ENCODE assay signal across 16 cellular contexts in genomic region chr6:30258204-30258603, GRCh38. TPM values are rescaled to one million over a fixed set of nuclear protein-coding genes. Genes with fewer than 3 reads are reported as not detected.
DNase-seq lines count a peak whose midpoint lies in the region; ATAC-seq, FAIRE-seq and TF ChIP-seq lines count a peak whose summit lies in the region.
"Had no signal": no experiment of that assay in that cellular context is flagged by ENCODE, and none has a peak within 500 bp of the region (broad histone marks: within the 10 kb centered on the region; RNA-seq: fewer than 3 reads in every experiment).

No MANE protein-coding gene starts in this region.

- ATAC-seq in HG02852 (IDR thresholded peaks at IDR 0.05; ENCODE audit: unreplicated experiment) (no peak), HG03135 (IDR thresholded peaks at IDR 0.05; ENCODE audit: unreplicated experiment) (no peak), GM21717 (IDR thresholded peaks at IDR 0.05; ENCODE audit: unreplicated experiment) (no peak)

- peaks cover 40% of the 10 kb centered on the region for H3K36me3 Mint-ChIP-seq in dendritic cell treated with granulocyte-macrophage colony-stimulating factor and Interleukin-4, amounts not matched to agents 40 ng/mL and 50 ng/mL, for 4 days (ENCODE audit: low read depth)

- H3K27ac Mint-ChIP-seq in dendritic cell treated with granulocyte-macrophage colony-stimulating factor and Interleukin-4, amounts not matched to agents 40 ng/mL and 50 ng/mL, for 4 days = peak overlapping the region; percentile 93
- H3K27ac Mint-ChIP-seq: WTC11 had no signal

- peaks cover 45% of the 10 kb centered on the region for H3K4me1 Mint-ChIP-seq in dendritic cell treated with granulocyte-macrophage colony-stimulating factor and Interleukin-4, amounts not matched to agents 40 ng/mL and 50 ng/mL, for 4 days (ENCODE audit: low read depth)

- intact Hi-C loops in dendritic cell treated with granulocyte-macrophage colony-stimulating factor and Interleukin-4, amounts not matched to agents 40 ng/mL and 50 ng/mL, for 4 days (cut with micrococcal nuclease) = loop anchor here (5.0 kb wide), 1 partner anchor 41 kb away; no protein-coding TSS in a partner anchor

- TF ChIP-seq CTCF in Loucy (conservative IDR thresholded peaks at IDR 0.05; ENCODE audit: low read length) = no peak

- H3K9ac ChIP-seq in Loucy (ENCODE audit: low read depth, low read length, poor library complexity, severe bottlenecking) = no peak overlapping the region
- H3K9ac ChIP-seq: KMS-11 had no signal

- H3K27ac ChIP-seq in small intestine (ENCODE audit: low read depth in 1 of 2, low read length in 1 of 2) = no peak overlapping the region
- H3K27ac ChIP-seq: KMS-11, PC-9, suprapubic skin had no signal

- H3K4me3 Mint-ChIP-seq in dendritic cell treated with granulocyte-macrophage colony-stimulating factor and Interleukin-4, amounts not matched to agents 40 ng/mL and 50 ng/mL, for 4 days = no peak overlapping the region

- H3K4me2 ChIP-seq in Loucy (ENCODE audit: low read depth, low read length, poor library complexity, severe bottlenecking) = peak overlapping the region; percentile 87
- H3K4me2 ChIP-seq: KMS-11, PC-9 had no signal

- 53 to 62% (median 58%) methylated on average over 3 of the region's 3 CpGs for WGBS in small intestine, 3 donors

- no peaks in the 10 kb centered on the region for H3F3A ChIP-seq in Loucy (ENCODE audit: low read depth)

- H3K36me3 ChIP-seq in Loucy (ENCODE audit: insufficient read depth, low read length) (no peaks in the 10 kb centered on the region), small intestine (ENCODE audit: control insufficient read depth in 2 of 2, insufficient read depth in 2 of 2, low read length in 2 of 2) (no peaks in the 10 kb centered on the region)
- H3K36me3 ChIP-seq: suprapubic skin had no signal

- FAIRE-seq in small intestine (lab: Jason Lieb, UNC) = no peak

- H4K20me1 ChIP-seq in Loucy (ENCODE audit: insufficient read depth, low read length, poor library complexity, severe bottlenecking) = no peaks in the 10 kb centered on the region

- no peaks in the 10 kb centered on the region; the same call in 1 of the 2 replicates for H3K79me2 ChIP-seq in Loucy (ENCODE audit: insufficient read depth, low read length)

- H3K9me3 ChIP-seq in Loucy (ENCODE audit: insufficient read depth, low read depth, low read length) = no peaks in the 10 kb centered on the region
- no peaks in the 10 kb centered on the region for H3K9me3 ChIP-seq in small intestine (ENCODE audit: control insufficient read depth, low read depth)
- H3K9me3 ChIP-seq: suprapubic skin had no signal

- H2AFZ ChIP-seq in Loucy (ENCODE audit: low read length) = peak overlapping the region; percentile 92
- H2AFZ ChIP-seq: PC-9 had no signal

- peaks cover 35% of the 10 kb centered on the region for H3K27me3 Mint-ChIP-seq in dendritic cell treated with granulocyte-macrophage colony-stimulating factor and Interleukin-4, amounts not matched to agents 40 ng/mL and 50 ng/mL, for 4 days

- H3K9me2 ChIP-seq in Loucy (replicated peaks; ENCODE audit: low read depth, low read length) = no peaks in the 10 kb centered on the region

- H3K4me3 ChIP-seq in Loucy (ENCODE audit: low read length, poor library complexity, severe bottlenecking) = no peak overlapping the region
- H3K4me3 ChIP-seq in small intestine (ENCODE audit: low read depth in 1 of 2, low read length in 2 of 2) = no peak overlapping the region
- H3K4me3 ChIP-seq: PC-9, suprapubic skin had no signal

- peaks cover 6% of the 10 kb centered on the region for H3K9me3 Mint-ChIP-seq in dendritic cell treated with granulocyte-macrophage colony-stimulating factor and Interleukin-4, amounts not matched to agents 40 ng/mL and 50 ng/mL, for 4 days

- H3K27me3 ChIP-seq in Loucy (ENCODE audit: insufficient read depth, low read length, poor library complexity, severe bottlenecking) (no peaks in the 10 kb centered on the region), small intestine (ENCODE audit: control insufficient read depth in 2 of 2, insufficient read depth in 2 of 2, low read length in 2 of 2) (no peaks in the 10 kb centered on the region)

- DNase-seq in activated naive CD4-positive, alpha-beta T cell treated with Interleukin-2 at 50 U/mL for 16 hours = peak; percentile 4
- no peak for DNase-seq in activated naive CD4-positive, alpha-beta T cell treated with anti-CD3 and anti-CD28 coated beads, Interleukin-2, amount 50 U/mL, for 16 hours
- peak; percentile 12 for DNase-seq in small intestine
- DNase-seq: activated gamma-delta T cell, H7, NCI-H1436, NCI-H446, PC-9 had no signal

- H3K4me1 ChIP-seq in Loucy (ENCODE audit: insufficient read depth, low read length, poor library complexity, severe bottlenecking) = peaks cover 16% of the 10 kb centered on the region
- H3K4me1 ChIP-seq in small intestine (ENCODE audit: control insufficient read depth in 2 of 2, insufficient read depth in 1 of 2, low read depth in 1 of 2, low read length in 1 of 2) = peaks cover 0 to 3% of the 10 kb centered on the region in 2 donors

RNA-seq across cellular contexts. Expression of gene TRIM26, which starts 45.0 kb away (rescaled TPM):
- polyA plus RNA-seq in small intestine = 10 to 100 TPM; 47.7 to 55.9 (median 49.6) TPM
